16 cellular contexts compared by ENCODE assay signal in the genomic region with DNA sequence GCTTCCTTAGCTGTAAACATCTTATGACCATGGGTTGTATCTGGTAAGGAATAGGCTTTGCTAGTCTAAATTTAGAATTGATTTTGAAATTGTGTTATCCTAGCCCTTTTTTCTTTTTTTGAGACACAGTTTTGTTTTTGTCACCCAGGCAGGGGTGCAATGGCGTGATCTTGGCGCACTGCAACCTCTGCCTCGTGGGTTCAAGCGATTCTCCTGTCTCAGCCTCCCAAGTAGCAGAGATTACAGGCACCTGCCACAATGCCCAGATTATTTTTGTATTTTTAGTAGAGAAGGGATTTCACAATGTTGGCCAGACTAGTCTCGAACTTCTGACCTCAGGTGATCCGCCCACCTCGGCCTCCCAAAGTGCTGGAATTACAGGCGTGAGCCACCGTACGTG. TPM values are rescaled to one million over a fixed set of nuclear protein-coding genes. Genes with fewer than 3 reads are reported as not detected.
DNase-seq lines count a peak whose midpoint lies in the region; ATAC-seq, FAIRE-seq and TF ChIP-seq lines count a peak whose summit lies in the region.
"Had no signal": no experiment of that assay in that cellular context is flagged by ENCODE, and none has a peak within 500 bp of the region (broad histone marks: within the 10 kb centered on the region; RNA-seq: fewer than 3 reads in every experiment).

No MANE protein-coding gene starts in this region.

- H3K4me3 ChIP-seq in fibroblast of the aortic adventitia (ENCODE audit: low read depth, low read length) (peak overlapping the region; percentile 1), vagina (no peak overlapping the region), body of pancreas (no peak overlapping the region)
- H3K4me3 ChIP-seq: smooth muscle cell, upper lobe of left lung had no signal

- peaks cover 0 to 14% of the 10 kb centered on the region in 2 donors for H3K36me3 ChIP-seq in vagina
- H3K36me3 ChIP-seq in body of pancreas (replicated peaks in 1 of 2; ENCODE audit: insufficient read depth in 1 of 2, low read depth in 2 of 2) = peaks cover 7% of the 10 kb centered on the region in 2 donors

- no peak for TF ChIP-seq CTCF in activated CD8-positive, alpha-beta T cell treated with anti-CD3 and anti-CD28 coated beads for 36 hours (IDR thresholded peaks at IDR 0.05)
- TF ChIP-seq CTCF in fibroblast of the aortic adventitia (IDR thresholded peaks at IDR 0.05; ENCODE audit: insufficient read depth, low read length) (no peak), vagina (IDR thresholded peaks at IDR 0.05) (no peak), body of pancreas (IDR thresholded peaks at IDR 0.05) (no peak)

- intact Hi-C loops in activated CD8-positive, alpha-beta T cell treated with anti-CD3 and anti-CD28 coated beads for 36 hours (cut with micrococcal nuclease) = no loop called here
- intact Hi-C loops in vagina (cut with DNase I) (no loop called here), body of pancreas (cut with DNase I) (no loop called here)

- CTCF ChIA-PET in activated naive CD4-positive, alpha-beta T cell treated with anti-CD3 and anti-CD28 coated beads, Interleukin-2, amount 10 ng/mL, durations not matched to agents 7 days and 5 days (lab: Charles Lee) = no interaction called here
- CTCF ChIA-PET in activated CD8-positive, alpha-beta T cell treated with anti-CD3 and anti-CD28 coated beads for 36 hours (lab: Charles Lee) = interaction anchor here (1.5 to 4.0 kb wide), 3 partner anchors 55 to 225 kb away, joined by 3 to 32 read pairs (median 13); a partner anchor contains a TSS

- H3K27me3 ChIP-seq in vagina (no peaks in the 10 kb centered on the region), body of pancreas (no peaks in the 10 kb centered on the region)
- H3K27me3 ChIP-seq: upper lobe of left lung had no signal

- POLR2A ChIA-PET in activated CD8-positive, alpha-beta T cell treated with anti-CD3 and anti-CD28 coated beads for 36 hours (lab: Charles Lee) = interaction anchor here (4.7 to 5.0 kb wide), 2 partner anchors 55 to 132 kb away, joined by 60 to 72 read pairs; a partner anchor contains a TSS

- no peak for ATAC-seq in activated CD8-positive, alpha-beta T cell treated with anti-CD3 and anti-CD28 coated beads for 36 hours
- ATAC-seq in body of pancreas = no peak

- FAIRE-seq in GM12891 (lab: Jason Lieb, UNC) = no peak
- FAIRE-seq: GM19239 had no signal

- peak overlapping the region; percentile 5 for H3K27ac Mint-ChIP-seq in activated naive CD4-positive, alpha-beta T cell treated with anti-CD3 and anti-CD28 coated beads, Interleukin-2, amount 10 ng/mL, durations not matched to agents 7 days and 5 days
- H3K27ac Mint-ChIP-seq in activated CD8-positive, alpha-beta T cell treated with anti-CD3 and anti-CD28 coated beads for 36 hours = no peak overlapping the region

- peaks cover 12% of the 10 kb centered on the region for H3K27me3 Mint-ChIP-seq in activated naive CD4-positive, alpha-beta T cell treated with anti-CD3 and anti-CD28 coated beads, Interleukin-2, amount 10 ng/mL, durations not matched to agents 7 days and 5 days
- H3K27me3 Mint-ChIP-seq in activated CD8-positive, alpha-beta T cell treated with anti-CD3 and anti-CD28 coated beads for 36 hours = no peaks in the 10 kb centered on the region

- peaks cover 30% of the 10 kb centered on the region for H3K36me3 Mint-ChIP-seq in activated naive CD4-positive, alpha-beta T cell treated with anti-CD3 and anti-CD28 coated beads, Interleukin-2, amount 10 ng/mL, durations not matched to agents 7 days and 5 days
- H3K36me3 Mint-ChIP-seq in activated CD8-positive, alpha-beta T cell treated with anti-CD3 and anti-CD28 coated beads for 36 hours (ENCODE audit: low read depth) = peaks cover 28% of the 10 kb centered on the region

- no peak for TF ChIP-seq POLR2A in vagina (IDR thresholded peaks at IDR 0.05)
- TF ChIP-seq POLR2A in GM12891 (IDR thresholded peaks at IDR 0.05; ENCODE audit: low read depth, low read length) = no peak
- no peak for TF ChIP-seq POLR2A in body of pancreas (IDR thresholded peaks at IDR 0.05)

- peak overlapping the region; percentile 81 for H3K27ac ChIP-seq in vagina
- no peak overlapping the region for H3K27ac ChIP-seq in body of pancreas
- H3K27ac ChIP-seq: RWPE1, upper lobe of left lung had no signal

- H3K4me3 Mint-ChIP-seq in activated naive CD4-positive, alpha-beta T cell treated with anti-CD3 and anti-CD28 coated beads, Interleukin-2, amount 10 ng/mL, durations not matched to agents 7 days and 5 days = peak overlapping the region; percentile 7
- peak overlapping the region; percentile 83 for H3K4me3 Mint-ChIP-seq in activated CD8-positive, alpha-beta T cell treated with anti-CD3 and anti-CD28 coated beads for 36 hours

- peaks cover 36% of the 10 kb centered on the region for H3K4me1 ChIP-seq in vagina
- H3K4me1 ChIP-seq in body of pancreas = peaks cover 31% of the 10 kb centered on the region

- H3K9me3 ChIP-seq in vagina (no peaks in the 10 kb centered on the region), body of pancreas (no peaks in the 10 kb centered on the region)
- H3K9me3 ChIP-seq: upper lobe of left lung had no signal

- H3K4me1 Mint-ChIP-seq in activated naive CD4-positive, alpha-beta T cell treated with anti-CD3 and anti-CD28 coated beads, Interleukin-2, amount 10 ng/mL, durations not matched to agents 7 days and 5 days = peaks cover 43% of the 10 kb centered on the region
- peaks cover 21% of the 10 kb centered on the region for H3K4me1 Mint-ChIP-seq in activated CD8-positive, alpha-beta T cell treated with anti-CD3 and anti-CD28 coated beads for 36 hours (ENCODE audit: low read depth)

- WGBS in body of pancreas, 2 donors = 85 to 89% methylated on average over 10 of the region's 10 CpGs

- no peaks in the 10 kb centered on the region for H3K9me3 Mint-ChIP-seq in activated naive CD4-positive, alpha-beta T cell treated with anti-CD3 and anti-CD28 coated beads, Interleukin-2, amount 10 ng/mL, durations not matched to agents 7 days and 5 days
- no peaks in the 10 kb centered on the region for H3K9me3 Mint-ChIP-seq in activated CD8-positive, alpha-beta T cell treated with anti-CD3 and anti-CD28 coated beads for 36 hours

- DNase-seq in activated naive CD4-positive, alpha-beta T cell treated with anti-CD3 and anti-CD28 coated beads, Interleukin-2, amount 10 ng/mL, durations not matched to agents 7 days and 5 days = no peak
- no peak for DNase-seq in activated naive CD4-positive, alpha-beta T cell treated with anti-CD3 and anti-CD28 coated beads, Interleukin-2, amount 50 U/mL, for 16 hours
- no peak for DNase-seq in activated CD8-positive, alpha-beta T cell treated with anti-CD3 and anti-CD28 coated beads for 36 hours
- DNase-seq in fibroblast of the aortic adventitia (ENCODE audit: low read depth) = no peak
- no peak for DNase-seq in vagina (ENCODE audit: extremely low spot score in 2 of 2)
- DNase-seq in GM12891 (ENCODE audit: insufficient read length, low spot score) = no peak
- no peak for DNase-seq in body of pancreas
- DNase-seq in NCI-H526 treated with DMSO at 0.1 percent for 48 hours (lab: John Stamatoyannopoulos, UW) = no peak
- DNase-seq: activated T-cell treated with anti-CD3 and anti-CD28 coated beads for 4 hours, DMS79, GOT3, NCI-H1092, upper lobe of left lung had no signal

TF ChIP-seq in GM12891, 5 proteins besides CTCF, POLR2A, EP300 and RAD21:
- TF ChIP-seq POLR2AphosphoS5 (IDR thresholded peaks at IDR 0.05; ENCODE audit: low read depth, low read length) (no peak), SPI1 (IDR thresholded peaks at IDR 0.05; ENCODE audit: low read depth, low read length) (no peak), POU2F2 (IDR thresholded peaks at IDR 0.05; ENCODE audit: low read depth, low read length) (no peak), PAX5 (IDR thresholded peaks at IDR 0.05; ENCODE audit: insufficient read depth, low read length, severe bottlenecking) (no peak), TAF1 (IDR thresholded peaks at IDR 0.05; ENCODE audit: low read depth, low read length) (no peak)
TF ChIP-seq in GM12891: peak in this region for 0.

RNA-seq across cellular contexts. Expression of a gene that starts 2.4 kb away (rescaled TPM):
- total RNA-seq in activated CD8-positive, alpha-beta T cell treated with anti-CD3 and anti-CD28 coated beads for 36 hours = 1,000 to 10,000 TPM; 2,169 to 2,181 TPM
- 159 and 2,451 TPM in 2 replicates for total RNA-seq in fibroblast of the aortic adventitia (ENCODE audit: low replicate concordance)
- total RNA-seq in vagina = 638 TPM
- 1,284 TPM for polyA plus RNA-seq in GM12891 (2012; ENCODE audit: low read depth, missing spikeins)
- 100 to 1,000 TPM; 121 to 165 TPM for total RNA-seq in body of pancreas

RNA-seq across cellular contexts. Expression of a gene that starts 22.9 kb away (rescaled TPM):
- 10 to 100 TPM; 43.5 to 50.9 TPM for total RNA-seq in activated CD8-positive, alpha-beta T cell treated with anti-CD3 and anti-CD28 coated beads for 36 hours
- total RNA-seq in fibroblast of the aortic adventitia (ENCODE audit: low replicate concordance) (20.2 and 57.3 TPM in 2 replicates), vagina (53.3 TPM), body of pancreas (10 to 100 TPM; 40.7 to 53.7 TPM)
- 21.6 TPM for polyA plus RNA-seq in GM12891 (2012; ENCODE audit: low read depth, missing spikeins)

RNA-seq across cellular contexts. Expression of a gene that starts 39.0 kb away (rescaled TPM):
- under 1 TPM in 1 of 2 experiments, not detected in 1; 0.14 TPM for total RNA-seq in activated CD8-positive, alpha-beta T cell treated with anti-CD3 and anti-CD28 coated beads for 36 hours
- 0.41 TPM in 1 of 2 replicates, not detected in the other for total RNA-seq in fibroblast of the aortic adventitia (ENCODE audit: low replicate concordance)
- 1.5 TPM for total RNA-seq in vagina
- polyA plus RNA-seq in GM12891 (2012; ENCODE audit: low read depth, missing spikeins) = not detected
- not detected for total RNA-seq in body of pancreas
- polyA plus RNA-seq: smooth muscle cell had no signal

RNA-seq across cellular contexts. Expression of a gene that starts 55.3 kb away (rescaled TPM):
- 10 to 100 TPM; 70.6 to 71.2 TPM for total RNA-seq in activated CD8-positive, alpha-beta T cell treated with anti-CD3 and anti-CD28 coated beads for 36 hours
- 320 and 961 TPM in 2 replicates for total RNA-seq in fibroblast of the aortic adventitia (ENCODE audit: low replicate concordance)
- total RNA-seq in vagina = 236 TPM
- polyA plus RNA-seq in GM12891 (2012; ENCODE audit: low read depth, missing spikeins) = 82.9 TPM
- 10 to 100 TPM; 36.6 to 44.5 TPM for total RNA-seq in body of pancreas
